8 cellular contexts compared by ENCODE assay signal in genomic region chr17:7234100-7235012, GRCh38.
A peak's percentile ranks its signal among the peaks of the same experiment; 100 is the strongest.
DNase-seq lines count a peak whose midpoint lies in the region; ATAC-seq and TF ChIP-seq lines count a peak whose summit lies in the region.

Gene DVL2, minus strand, starts transcription at chr17:7234517. Its CDS starts 255 bp downstream, at chr17:7234262.

- peak; percentile 46 for ATAC-seq in HG03439 (IDR thresholded peaks at IDR 0.05; ENCODE audit: unreplicated experiment)

- no peak for TF ChIP-seq CTCF in AG10803 (conservative IDR thresholded peaks at IDR 0.05; ENCODE audit: low read length)
- TF ChIP-seq CTCF in coronary artery (IDR thresholded peaks at IDR 0.05): no peak

- TF ChIP-seq POLR2A in GM19193 (IDR thresholded peaks at IDR 0.05; ENCODE audit: extremely low read depth, insufficient read depth, insufficient read length): peak; percentile 77

- peak within 1 kb of the TSS; percentile 89 for H3K4me3 ChIP-seq in AG10803 (ENCODE audit: low read length)
- H3K4me3 ChIP-seq in coronary artery: peak within 1 kb of the TSS; percentile 93

- H3K27ac ChIP-seq in coronary artery: peak within 1 kb of the TSS; percentile 90 to 91

- DNase-seq in AG10803 (ENCODE audit: low read depth) (peak; percentile 93), NCI-H748 (lab: John Stamatoyannopoulos, UW; ENCODE audit: unreplicated experiment) (peak; percentile 96), coronary artery (ENCODE audit: low spot score) (peak; percentile 96), left kidney (ENCODE audit: low read depth, low spot score) (peak; percentile 98)
- peak; percentile 92 for DNase-seq in activated CD4-positive, alpha-beta T cell treated with anti-CD3 and anti-CD28 coated beads, Interleukin-2, amount 50 U/mL, for 1 hour
- peak; percentile 95 for DNase-seq in stimulated activated CD4-positive, alpha-beta T cell treated with anti-CD3 and anti-CD28 coated beads, Interleukin-1b, Interleukin-23, amount 100 ng/mL, for 48 hours

Comparison
In these comparisons a context has a peak if more than half of its experiments do, and no peak if none do; other contexts are left out.
1. Peak in every context shown above with its lines: DNase-seq, ATAC-seq, H3K4me3 ChIP-seq and H3K27ac ChIP-seq.